In genomic region chr1:45551684-45552083, GRCh38 we compare ENCODE assay signal across 8 cellular contexts. TPM values are rescaled to one million over a fixed set of nuclear protein-coding genes. Genes with fewer than 3 reads are reported as not detected.
DNase-seq lines count a peak whose midpoint lies in the region; ATAC-seq and TF ChIP-seq lines count a peak whose summit lies in the region.

No MANE protein-coding gene starts in this region.

- peaks cover 22% of the 10 kb centered on the region for H3K4me1 Mint-ChIP-seq in CD14-positive monocyte
- peaks cover 13 to 21% of the 10 kb centered on the region in 2 donors for H3K4me1 Mint-ChIP-seq in effector memory CD8-positive, alpha-beta T cell (ENCODE audit: low read depth in 2 of 2)

- peak overlapping the region; percentile 97 to 100 for H3K4me3 Mint-ChIP-seq in CD14-positive monocyte
- peak overlapping the region; percentile 96 for H3K4me3 Mint-ChIP-seq in effector memory CD8-positive, alpha-beta T cell

- intact Hi-C loops in CD14-positive monocyte (cut with micrococcal nuclease) = loop anchor here in 1 of 2 donors (2.0 kb wide), 1 partner anchor 19 kb away; no protein-coding TSS in a partner anchor

- H3K9me3 ChIP-seq in neural cell (ENCODE audit: low read length) = no peaks in the 10 kb centered on the region

- TF ChIP-seq EP300 in neural cell (conservative IDR thresholded peaks at IDR 0.05; ENCODE audit: poor library complexity, severe bottlenecking) = no peak

- no peak for ATAC-seq in effector memory CD8-positive, alpha-beta T cell (replicated peaks)

- H3K4me2 ChIP-seq in neural cell (ENCODE audit: low read length) = peak overlapping the region; percentile 80

- H3K9ac ChIP-seq in neural cell (ENCODE audit: low read length) = peak overlapping the region; percentile 68

- H4K20me1 ChIP-seq in neural cell (ENCODE audit: insufficient read depth) = no peaks in the 10 kb centered on the region

- peak overlapping the region; percentile 85 for H3K4me3 ChIP-seq in NB4 (ENCODE audit: low read depth, low read length)
- H3K4me3 ChIP-seq in neural cell (ENCODE audit: low read length) = peak overlapping the region; percentile 79

- H3K9me2 ChIP-seq in neural cell (ENCODE audit: insufficient read depth, low read length) = no peaks in the 10 kb centered on the region

- TF ChIP-seq RAD21 in neural cell (conservative IDR thresholded peaks at IDR 0.05) = no peak

- DNase-seq in CD14-positive monocyte (ENCODE audit: low spot score) = no peak
- no peak for DNase-seq in NB4 (ENCODE audit: low read depth)
- no peak for DNase-seq in effector memory CD8-positive, alpha-beta T cell
- DNase-seq in stimulated activated CD4-positive, alpha-beta T cell treated with anti-CD3 and anti-CD28 coated beads, Interleukin-2, amount 100 ng/mL, for 48 hours = no peak
- DNase-seq in NCI-H2029 treated with DMSO at 0.1 percent for 48 hours (lab: John Stamatoyannopoulos, UW) = no peak
- DNase-seq in 8988T = no peak
- no peak for DNase-seq in GF-D8 (lab: John Stamatoyannopoulos, UW)

- TF ChIP-seq POLR2A in NB4 (IDR thresholded peaks at IDR 0.05; ENCODE audit: extremely low read depth, insufficient read length) = no peak

- no peak overlapping the region for H3K27ac ChIP-seq in neural cell (ENCODE audit: low read length)

- H2AFZ ChIP-seq in neural cell (ENCODE audit: low read depth, low read length) = no peak overlapping the region

- H3K27me3 ChIP-seq in neural cell (ENCODE audit: insufficient read depth, low read depth, low read length) = no peaks in the 10 kb centered on the region

- H3K27me3 Mint-ChIP-seq in CD14-positive monocyte (ENCODE audit: low read depth in 3 of 3) = peaks cover 0 to 3% (median 2%) of the 10 kb centered on the region in 3 donors
- H3K27me3 Mint-ChIP-seq in effector memory CD8-positive, alpha-beta T cell = no peaks in the 10 kb centered on the region

- no peaks in the 10 kb centered on the region for H3F3A ChIP-seq in neural cell (ENCODE audit: insufficient read depth, low read length, poor library complexity, severe bottlenecking)

- H3K36me3 ChIP-seq in neural cell (ENCODE audit: insufficient read depth, low read length) = no peaks in the 10 kb centered on the region

- H3K79me2 ChIP-seq in neural cell (replicated peaks; ENCODE audit: insufficient read depth, low read length) = peaks cover 16% of the 10 kb centered on the region

- H3K27ac Mint-ChIP-seq in CD14-positive monocyte = peak overlapping the region in 5 of 7 donors; percentile 94 to 99 (median 97)
- H3K27ac Mint-ChIP-seq in effector memory CD8-positive, alpha-beta T cell = peak overlapping the region; percentile 94 to 97

- H3K9me3 Mint-ChIP-seq in CD14-positive monocyte = no peaks in the 10 kb centered on the region
- no peaks in the 10 kb centered on the region for H3K9me3 Mint-ChIP-seq in effector memory CD8-positive, alpha-beta T cell

- H3K36me3 Mint-ChIP-seq in CD14-positive monocyte = peaks cover 15 to 35% of the 10 kb centered on the region in 2 donors
- peaks cover 17% of the 10 kb centered on the region for H3K36me3 Mint-ChIP-seq in effector memory CD8-positive, alpha-beta T cell (ENCODE audit: insufficient read depth)

- TF ChIP-seq CTCF in CD14-positive monocyte (IDR thresholded peaks at IDR 0.05) = no peak
- no peak for TF ChIP-seq CTCF in NB4 (IDR thresholded peaks at IDR 0.05; ENCODE audit: low read depth, low read length)
- TF ChIP-seq CTCF in neural cell (IDR thresholded peaks at IDR 0.05; ENCODE audit: poor library complexity, severe bottlenecking) = no peak

TF ChIP-seq in neural cell, 6 proteins besides CTCF, POLR2A, EP300 and RAD21:
- TF ChIP-seq MXI1 (conservative IDR thresholded peaks at IDR 0.05; ENCODE audit: poor library complexity, severe bottlenecking) (no peak), EZH2 (IDR thresholded peaks at IDR 0.05; ENCODE audit: borderline replicate concordance, insufficient read depth, low read length, poor library complexity, severe bottlenecking) (no peak), POLR2AphosphoS5 (IDR thresholded peaks at IDR 0.05) (no peak), TAF1 (IDR thresholded peaks at IDR 0.05; ENCODE audit: low read depth) (no peak), SMC3 (conservative IDR thresholded peaks at IDR 0.05; ENCODE audit: poor library complexity) (no peak)
- TF ChIP-seq, protein P1, sequence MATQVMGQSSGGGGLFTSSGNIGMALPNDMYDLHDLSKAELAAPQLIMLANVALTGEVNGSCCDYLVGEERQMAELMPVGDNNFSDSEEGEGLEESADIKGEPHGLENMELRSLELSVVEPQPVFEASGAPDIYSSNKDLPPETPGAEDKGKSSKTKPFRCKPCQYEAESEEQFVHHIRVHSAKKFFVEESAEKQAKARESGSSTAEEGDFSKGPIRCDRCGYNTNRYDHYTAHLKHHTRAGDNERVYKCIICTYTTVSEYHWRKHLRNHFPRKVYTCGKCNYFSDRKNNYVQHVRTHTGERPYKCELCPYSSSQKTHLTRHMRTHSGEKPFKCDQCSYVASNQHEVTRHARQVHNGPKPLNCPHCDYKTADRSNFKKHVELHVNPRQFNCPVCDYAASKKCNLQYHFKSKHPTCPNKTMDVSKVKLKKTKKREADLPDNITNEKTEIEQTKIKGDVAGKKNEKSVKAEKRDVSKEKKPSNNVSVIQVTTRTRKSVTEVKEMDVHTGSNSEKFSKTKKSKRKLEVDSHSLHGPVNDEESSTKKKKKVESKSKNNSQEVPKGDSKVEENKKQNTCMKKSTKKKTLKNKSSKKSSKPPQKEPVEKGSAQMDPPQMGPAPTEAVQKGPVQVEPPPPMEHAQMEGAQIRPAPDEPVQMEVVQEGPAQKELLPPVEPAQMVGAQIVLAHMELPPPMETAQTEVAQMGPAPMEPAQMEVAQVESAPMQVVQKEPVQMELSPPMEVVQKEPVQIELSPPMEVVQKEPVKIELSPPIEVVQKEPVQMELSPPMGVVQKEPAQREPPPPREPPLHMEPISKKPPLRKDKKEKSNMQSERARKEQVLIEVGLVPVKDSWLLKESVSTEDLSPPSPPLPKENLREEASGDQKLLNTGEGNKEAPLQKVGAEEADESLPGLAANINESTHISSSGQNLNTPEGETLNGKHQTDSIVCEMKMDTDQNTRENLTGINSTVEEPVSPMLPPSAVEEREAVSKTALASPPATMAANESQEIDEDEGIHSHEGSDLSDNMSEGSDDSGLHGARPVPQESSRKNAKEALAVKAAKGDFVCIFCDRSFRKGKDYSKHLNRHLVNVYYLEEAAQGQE (IDR thresholded peaks at IDR 0.05; ENCODE audit: borderline replicate concordance) = no peak
TF ChIP-seq in neural cell: peak in this region for 0.

RNA-seq across cellular contexts. Expression of gene AKR1A1, which starts 1.1 kb away (rescaled TPM):
- polyA plus RNA-seq in CD14-positive monocyte (100 to 1,000 TPM; 219 to 245 TPM), neural cell (149 and 170 TPM in 2 replicates)
- polyA minus RNA-seq in neural cell = 52.0 and 55.5 TPM in 2 replicates

RNA-seq across cellular contexts. Expression of gene PRDX1, which starts 30.0 kb away (rescaled TPM):
- 100 to 1,000 TPM; 294 to 362 TPM for polyA plus RNA-seq in CD14-positive monocyte
- 239 and 304 TPM in 2 replicates for polyA plus RNA-seq in neural cell
- 75.4 and 84.0 TPM in 2 replicates for polyA minus RNA-seq in neural cell

RNA-seq across cellular contexts. Expression of gene NASP, which starts 32.2 kb away (rescaled TPM):
- polyA plus RNA-seq in CD14-positive monocyte (10 to 100 TPM; 24.4 to 27.5 TPM), neural cell (177 and 179 TPM in 2 replicates)
- polyA minus RNA-seq in neural cell = 98.1 and 113 TPM in 2 replicates

RNA-seq across cellular contexts. Expression of gene MMACHC, which starts 51.6 kb away (rescaled TPM):
- polyA plus RNA-seq in CD14-positive monocyte = under 1 TPM in 1 of 2 donors, not detected in 1; 0.37 TPM
- 0.90 and 1.4 TPM in 2 replicates for polyA plus RNA-seq in neural cell
- 2.5 and 3.9 TPM in 2 replicates for polyA minus RNA-seq in neural cell

RNA-seq across cellular contexts. Expression of gene CCDC163, which starts 51.8 kb away (rescaled TPM):
- polyA plus RNA-seq in CD14-positive monocyte (1 to 10 TPM in 1 of 2 donors, under 1 TPM in 1; 0.23 to 3.3 TPM), neural cell (3.5 and 4.9 TPM in 2 replicates)
- 1.5 and 2.2 TPM in 2 replicates for polyA minus RNA-seq in neural cell
